22 cellular contexts compared by ENCODE assay signal in the genomic region with DNA sequence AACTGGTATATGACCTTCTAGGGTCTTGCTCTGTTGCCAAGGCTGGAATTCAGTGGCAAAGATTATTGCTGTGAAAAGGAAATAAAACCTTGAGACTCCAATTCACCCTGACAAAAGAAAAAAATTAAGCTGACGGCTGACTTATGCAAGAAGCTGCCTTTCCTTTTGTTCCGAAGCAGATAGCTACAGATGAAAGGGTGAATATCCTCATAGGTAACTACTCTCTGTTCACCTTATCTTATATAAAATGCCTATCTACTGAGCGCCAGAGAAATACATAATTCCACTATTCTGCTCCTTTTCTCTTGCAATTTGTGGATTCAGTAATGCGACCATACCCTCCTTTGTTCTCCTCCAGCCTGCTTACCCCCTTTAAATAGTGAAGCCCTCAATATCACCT.
A peak's percentile ranks its signal among the peaks of the same experiment; 100 is the strongest.
DNase-seq lines count a peak whose midpoint lies in the region; ATAC-seq and TF ChIP-seq lines count a peak whose summit lies in the region.
"Had no signal": no experiment of that assay in that cellular context is flagged by ENCODE, and none has a peak within 500 bp of the region (broad histone marks: within the 10 kb centered on the region; RNA-seq: fewer than 3 reads in every experiment).

No MANE protein-coding gene starts in this region.

- H3K27ac Mint-ChIP-seq in activated naive CD8-positive, alpha-beta T cell: peak overlapping the region; percentile 23
- no peak overlapping the region for H3K27ac Mint-ChIP-seq in activated naive CD8-positive, alpha-beta T cell treated with anti-CD3 and anti-CD28 coated beads, Interleukin-2, amount 50 U/mL, for 24 hours
- H3K27ac Mint-ChIP-seq in memory B cell (peak overlapping the region; percentile 65), Calu3 (ENCODE audit: unreplicated experiment) (no peak overlapping the region)

- H3K36me3 Mint-ChIP-seq in activated naive CD8-positive, alpha-beta T cell: no peaks in the 10 kb centered on the region
- peaks cover 12% of the 10 kb centered on the region for H3K36me3 Mint-ChIP-seq in activated naive CD8-positive, alpha-beta T cell treated with anti-CD3 and anti-CD28 coated beads, Interleukin-2, amount 50 U/mL, for 24 hours (ENCODE audit: low read depth)
- H3K36me3 Mint-ChIP-seq in memory B cell: peaks cover 7% of the 10 kb centered on the region
- no peaks in the 10 kb centered on the region for H3K36me3 Mint-ChIP-seq in Calu3 (ENCODE audit: insufficient read depth, unreplicated experiment)

- no peaks in the 10 kb centered on the region for H3K9me3 Mint-ChIP-seq in activated naive CD8-positive, alpha-beta T cell (ENCODE audit: low read depth)
- no peaks in the 10 kb centered on the region for H3K9me3 Mint-ChIP-seq in activated naive CD8-positive, alpha-beta T cell treated with anti-CD3 and anti-CD28 coated beads, Interleukin-2, amount 50 U/mL, for 24 hours
- H3K9me3 Mint-ChIP-seq in memory B cell (no peaks in the 10 kb centered on the region), Calu3 (ENCODE audit: low read depth, unreplicated experiment) (no peaks in the 10 kb centered on the region)
- H3K9me3 Mint-ChIP-seq: stimulated activated memory B cell treated with anti-CD40 and anti-IgM and Interleukin-4, amounts not matched to agents 10 μg/mL and 1 μg/mL and 100 μg/mL, for 72 hours had no signal

- no peak overlapping the region for H3K4me3 ChIP-seq in body of pancreas
- H3K4me3 ChIP-seq in effector memory CD4-positive, alpha-beta T cell (ENCODE audit: insufficient read depth, low read depth, low read length, poor library complexity, severe bottlenecking): no peak overlapping the region
- H3K4me3 ChIP-seq: right atrium auricular region, tibial artery had no signal

- no peak for TF ChIP-seq POLR2A in body of pancreas (IDR thresholded peaks at IDR 0.05)

- CTCF ChIA-PET in Calu3 (lab: Charles Lee): no interaction called here

- no peaks in the 10 kb centered on the region for H3K27me3 Mint-ChIP-seq in activated naive CD8-positive, alpha-beta T cell
- H3K27me3 Mint-ChIP-seq in activated naive CD8-positive, alpha-beta T cell treated with anti-CD3 and anti-CD28 coated beads, Interleukin-2, amount 50 U/mL, for 24 hours: no peaks in the 10 kb centered on the region
- no peaks in the 10 kb centered on the region for H3K27me3 Mint-ChIP-seq in memory B cell
- H3K27me3 Mint-ChIP-seq in Calu3 (ENCODE audit: unreplicated experiment): no peaks in the 10 kb centered on the region
- H3K27me3 Mint-ChIP-seq: stimulated activated memory B cell treated with anti-CD40 and anti-IgM and Interleukin-4, amounts not matched to agents 10 μg/mL and 1 μg/mL and 100 μg/mL, for 72 hours had no signal

- H3K36me3 ChIP-seq in body of pancreas (replicated peaks in 1 of 2; ENCODE audit: insufficient read depth in 1 of 2, low read depth in 2 of 2): no peaks in the 10 kb centered on the region
- no peaks in the 10 kb centered on the region for H3K36me3 ChIP-seq in effector memory CD4-positive, alpha-beta T cell (ENCODE audit: control insufficient read depth, insufficient read depth, low read length)
- H3K36me3 ChIP-seq: right atrium auricular region, tibial artery had no signal

- TF ChIP-seq CTCF in body of pancreas (IDR thresholded peaks at IDR 0.05) (no peak), Calu3 (IDR thresholded peaks at IDR 0.05; ENCODE audit: unreplicated experiment) (no peak)

- intact Hi-C loops in body of pancreas (cut with DNase I) (loop anchor here (10.0 kb wide), 1 partner anchor 120 kb away; no protein-coding TSS in a partner anchor), Calu3 (cut with micrococcal nuclease; ENCODE audit: unreplicated experiment) (no loop called here)

- BruUV-seq in Calu3 (replicated peaks; lab: Mats Ljungman, UMichigan): no TSS peak

- ATAC-seq in activated naive CD8-positive, alpha-beta T cell treated with anti-CD3 and anti-CD28 coated beads, Interleukin-2, amount 50 U/mL, for 24 hours: no peak
- ATAC-seq in body of pancreas (peak; percentile 18), memory B cell (ENCODE audit: low read depth) (no peak), HG03095 (IDR thresholded peaks at IDR 0.05; ENCODE audit: unreplicated experiment) (no peak)
- ATAC-seq: HCT116; Right ventricle myocardium inferior; stimulated activated memory B cell treated with anti-CD40 and anti-IgM and Interleukin-4, amounts not matched to agents 10 μg/mL and 1 μg/mL and 100 μg/mL, for 72 hours had no signal

- H3K9me3 ChIP-seq in body of pancreas: no peaks in the 10 kb centered on the region
- H3K9me3 ChIP-seq in effector memory CD4-positive, alpha-beta T cell (ENCODE audit: control insufficient read depth, low read length): no peaks in the 10 kb centered on the region
- H3K9me3 ChIP-seq: right atrium auricular region, tibial artery had no signal

- WGBS in body of pancreas, 2 donors: 58 to 71% methylated on average over 4 of the region's 4 CpGs

- peak overlapping the region; percentile 19 for H3K4me3 Mint-ChIP-seq in activated naive CD8-positive, alpha-beta T cell
- H3K4me3 Mint-ChIP-seq in activated naive CD8-positive, alpha-beta T cell treated with anti-CD3 and anti-CD28 coated beads, Interleukin-2, amount 50 U/mL, for 24 hours: no peak overlapping the region
- H3K4me3 Mint-ChIP-seq in memory B cell (no peak overlapping the region), Calu3 (ENCODE audit: low read depth, unreplicated experiment) (no peak overlapping the region)
- H3K4me3 Mint-ChIP-seq: stimulated activated memory B cell treated with anti-CD40 and anti-IgM and Interleukin-4, amounts not matched to agents 10 μg/mL and 1 μg/mL and 100 μg/mL, for 72 hours had no signal

- peaks cover 59% of the 10 kb centered on the region for H3K4me1 Mint-ChIP-seq in activated naive CD8-positive, alpha-beta T cell (ENCODE audit: low read depth)
- peaks cover 47% of the 10 kb centered on the region for H3K4me1 Mint-ChIP-seq in activated naive CD8-positive, alpha-beta T cell treated with anti-CD3 and anti-CD28 coated beads, Interleukin-2, amount 50 U/mL, for 24 hours
- H3K4me1 Mint-ChIP-seq in memory B cell (peaks cover 23% of the 10 kb centered on the region), Calu3 (ENCODE audit: low read depth, unreplicated experiment) (no peaks in the 10 kb centered on the region)

- peaks cover 25% of the 10 kb centered on the region for H3K4me1 ChIP-seq in body of pancreas
- peaks cover 11% of the 10 kb centered on the region for H3K4me1 ChIP-seq in effector memory CD4-positive, alpha-beta T cell (ENCODE audit: control insufficient read depth, insufficient read depth, low read length, poor library complexity, severe bottlenecking)

- peak overlapping the region in 2 of 4 donors; percentile 24 to 32 for H3K27ac ChIP-seq in body of pancreas
- no peak overlapping the region for H3K27ac ChIP-seq in effector memory CD4-positive, alpha-beta T cell (ENCODE audit: insufficient read depth, low read length, poor library complexity, severe bottlenecking)
- H3K27ac ChIP-seq: C4-2B, right atrium auricular region, tibial artery had no signal

- H3K27me3 ChIP-seq in body of pancreas: no peaks in the 10 kb centered on the region
- no peaks in the 10 kb centered on the region for H3K27me3 ChIP-seq in effector memory CD4-positive, alpha-beta T cell (replicated peaks; ENCODE audit: control insufficient read depth, insufficient read depth, low read length, poor library complexity, severe bottlenecking)
- H3K27me3 ChIP-seq: right atrium auricular region, tibial artery had no signal

- DNase-seq in activated naive CD8-positive, alpha-beta T cell treated with anti-CD3 and anti-CD28 coated beads, Interleukin-2, amount 50 U/mL, for 24 hours: no peak
- DNase-seq in body of pancreas (no peak), memory B cell (ENCODE audit: low spot score in 2 of 2) (no peak), Calu3 (no peak), HT-29 (ENCODE audit: low spot score) (no peak)
- DNase-seq in effector memory CD4-positive, alpha-beta T cell: no peak
- DNase-seq: ACHN; activated CD4-positive, alpha-beta T cell treated with anti-CD3 and anti-CD28 coated beads, Interleukin-2, amount 50 U/mL, for 4 hours; central memory CD4-positive, alpha-beta T cell; effector CD8-positive, alpha-beta T cell; mesenchymal stem cell; NCI-H1092 treated with DMSO at 0.1 percent for 48 hours; NCI-H524 treated with DMSO at 0.1 percent for 48 hours; stimulated activated CD4-positive, alpha-beta T cell treated with anti-CD3 and anti-CD28 coated beads, Interleukin-15, amount 100 ng/mL, for 24 hours; tibial artery had no signal

Comparison
In these comparisons a context has a peak if more than half of its experiments do, and no peak if none do; other contexts are left out.
1. H3K27ac Mint-ChIP-seq: peak in activated naive CD8-positive, alpha-beta T cell (single experiment) and memory B cell (single experiment); none in activated naive CD8-positive, alpha-beta T cell treated with anti-CD3 and anti-CD28 coated beads, Interleukin-2, amount 50 U/mL, for 24 hours (single experiment) and Calu3 (single experiment).